26 cellular contexts compared by ENCODE assay signal in the genomic region with DNA sequence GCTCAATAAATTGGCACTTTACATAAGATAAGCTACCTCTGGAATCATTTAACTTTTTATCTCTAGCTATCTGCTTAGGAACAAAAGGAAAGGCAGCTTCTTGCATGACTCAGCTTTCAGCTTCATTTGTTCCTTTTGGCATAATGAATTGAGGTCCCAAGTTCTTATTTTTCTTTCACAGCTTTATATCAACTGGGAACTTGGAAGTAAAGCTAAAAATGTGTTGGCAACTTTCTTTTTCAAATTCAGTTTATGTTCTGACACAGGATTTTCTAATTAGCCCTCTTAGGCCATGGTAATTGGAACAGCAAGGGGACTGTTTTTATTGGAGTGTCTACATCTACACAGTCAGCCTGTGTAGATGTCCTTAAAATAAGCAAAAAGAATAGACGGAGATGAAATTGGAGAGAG.
DNase-seq lines count a peak whose midpoint lies in the region; ATAC-seq and TF ChIP-seq lines count a peak whose summit lies in the region.
"Had no signal": no experiment of that assay in that cellular context is flagged by ENCODE, and none has a peak within 500 bp of the region (broad histone marks: within the 10 kb centered on the region; RNA-seq: fewer than 3 reads in every experiment).

No MANE protein-coding gene starts in this region.

- POLR2A ChIA-PET in HEK293 (lab: Yijun Ruan, JAX), result no interaction called here

- H3K4me3 ChIP-seq in HEK293 (ENCODE audit: low read depth, low read length), result no peak overlapping the region
- H3K4me3 ChIP-seq: body of pancreas, dorsolateral prefrontal cortex, HAP-1, right lobe of liver, SJCRH30, transverse colon had no signal

- CTCF ChIA-PET in HEK293 (lab: Yijun Ruan, JAX), result no interaction called here

- H3K9me3 ChIP-seq in HEK293 (ENCODE audit: control insufficient read depth, insufficient read depth, low read depth, low read length), result no peaks in the 10 kb centered on the region
- H3K9me3 ChIP-seq: right lobe of liver, transverse colon had no signal

- ATAC-seq in HG02678 (IDR thresholded peaks at IDR 0.05; ENCODE audit: unreplicated experiment), result no peak
- ATAC-seq: body of pancreas; left ventricle myocardium superior; right lobe of liver; stimulated activated naive CD8-positive, alpha-beta T cell treated with anti-CD3 and anti-CD28 coated beads, Interleukin-15, amount 100 ng/mL, for 72 hours; WTC11 had no signal

- no peak overlapping the region for H3K27ac ChIP-seq in HEK293 (ENCODE audit: extremely low read depth, low read depth, low read length)
- H3K27ac ChIP-seq: body of pancreas, right lobe of liver, SJCRH30, transverse colon had no signal

- H3K4me1 ChIP-seq in HEK293 (ENCODE audit: control insufficient read depth, insufficient read depth, low read length), result no peaks in the 10 kb centered on the region
- H3K4me1 ChIP-seq: body of pancreas, right lobe of liver, SJCRH30, transverse colon had no signal

- no peaks in the 10 kb centered on the region for H3K36me3 ChIP-seq in HEK293 (ENCODE audit: control insufficient read depth in 2 of 2, insufficient read depth in 1 of 2, low read length in 2 of 2)
- H3K36me3 ChIP-seq: HAP-1, right lobe of liver, SJCRH30, transverse colon had no signal

- peak; percentile 71 for DNase-seq in astrocyte of the hippocampus (ENCODE audit: low read depth, low spot score)
- peak; percentile 52 for DNase-seq in fibroblast of peridontal ligament (ENCODE audit: extremely low read depth)
- DNase-seq in stromal cell of bone marrow (ENCODE audit: low read depth), result peak; percentile 13
- no peak for DNase-seq in T1000 (lab: John Stamatoyannopoulos, UW)
- DNase-seq in GM19240 (ENCODE audit: insufficient read length, low spot score), result no peak
- DNase-seq in amniotic stem cell (lab: John Stamatoyannopoulos, UW), result no peak
- DNase-seq: activated CD4-positive, alpha-beta T cell treated with anti-CD3 and anti-CD28 coated beads, Interleukin-2, amount 10 ng/mL, durations not matched to agents 24 days and 14 days; activated CD8-positive, alpha-beta memory T cell treated with anti-CD3 and anti-CD28 coated beads for 24 hours; activated T-cell treated with anti-CD3 and anti-CD28 coated beads for 4 hours; body of pancreas; dorsolateral prefrontal cortex; left ventricle myocardium superior; NCI-H1048; NCI-H1694 treated with DMSO at 0.1 percent for 48 hours; NCI-H82; right lobe of liver; RPMI8226; SJCRH30; stimulated activated CD8-positive, alpha-beta memory T cell treated with anti-CD3 and anti-CD28 coated beads, Interleukin-4, amount 100 ng/mL, for 48 hours; stimulated activated naive CD8-positive, alpha-beta T cell treated with anti-CD3 and anti-CD28 coated beads, Interleukin-15, amount 100 ng/mL, for 72 hours; T-helper 9 cell; transverse colon had no signal

- no peak for TF ChIP-seq CTCF in HEK293 (tag by site-specific recombination; IDR thresholded peaks at IDR 0.05)

TF ChIP-seq in HEK293, 187 proteins besides CTCF, POLR2A, EP300 and RAD21:
- TF ChIP-seq, protein P1, sequence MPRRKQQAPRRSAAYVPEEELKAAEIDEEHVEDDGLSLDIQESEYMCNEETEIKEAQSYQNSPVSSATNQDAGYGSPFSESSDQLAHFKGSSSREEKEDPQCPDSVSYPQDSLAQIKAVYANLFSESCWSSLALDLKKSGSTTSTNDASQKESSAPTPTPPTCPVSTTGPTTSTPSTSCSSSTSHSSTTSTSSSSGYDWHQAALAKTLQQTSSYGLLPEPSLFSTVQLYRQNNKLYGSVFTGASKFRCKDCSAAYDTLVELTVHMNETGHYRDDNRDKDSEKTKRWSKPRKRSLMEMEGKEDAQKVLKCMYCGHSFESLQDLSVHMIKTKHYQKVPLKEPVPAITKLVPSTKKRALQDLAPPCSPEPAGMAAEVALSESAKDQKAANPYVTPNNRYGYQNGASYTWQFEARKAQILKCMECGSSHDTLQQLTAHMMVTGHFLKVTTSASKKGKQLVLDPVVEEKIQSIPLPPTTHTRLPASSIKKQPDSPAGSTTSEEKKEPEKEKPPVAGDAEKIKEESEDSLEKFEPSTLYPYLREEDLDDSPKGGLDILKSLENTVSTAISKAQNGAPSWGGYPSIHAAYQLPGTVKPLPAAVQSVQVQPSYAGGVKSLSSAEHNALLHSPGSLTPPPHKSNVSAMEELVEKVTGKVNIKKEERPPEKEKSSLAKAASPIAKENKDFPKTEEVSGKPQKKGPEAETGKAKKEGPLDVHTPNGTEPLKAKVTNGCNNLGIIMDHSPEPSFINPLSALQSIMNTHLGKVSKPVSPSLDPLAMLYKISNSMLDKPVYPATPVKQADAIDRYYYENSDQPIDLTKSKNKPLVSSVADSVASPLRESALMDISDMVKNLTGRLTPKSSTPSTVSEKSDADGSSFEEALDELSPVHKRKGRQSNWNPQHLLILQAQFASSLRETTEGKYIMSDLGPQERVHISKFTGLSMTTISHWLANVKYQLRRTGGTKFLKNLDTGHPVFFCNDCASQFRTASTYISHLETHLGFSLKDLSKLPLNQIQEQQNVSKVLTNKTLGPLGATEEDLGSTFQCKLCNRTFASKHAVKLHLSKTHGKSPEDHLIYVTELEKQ (tag by site-specific recombination; IDR thresholded peaks at IDR 0.05; ENCODE audit: borderline replicate concordance), result no peak
- TF ChIP-seq KLF8 (tag by site-specific recombination; IDR thresholded peaks at IDR 0.05) (no peak), ZNF221 (tag by site-specific recombination; IDR thresholded peaks at IDR 0.05; ENCODE audit: borderline replicate concordance) (no peak), ZNF596 (tag by site-specific recombination; IDR thresholded peaks at IDR 0.05) (peak; percentile 46; the same call in 1 of the 2 replicates), ZNF266 (tag by site-specific recombination; IDR thresholded peaks at IDR 0.05; ENCODE audit: low read depth) (no peak), ZNF391 (tag by site-specific recombination; IDR thresholded peaks at IDR 0.05; ENCODE audit: borderline replicate concordance, low read depth) (no peak), ZBTB1 (tag by site-specific recombination; IDR thresholded peaks at IDR 0.05) (no peak)
- TF ChIP-seq, protein P2, sequence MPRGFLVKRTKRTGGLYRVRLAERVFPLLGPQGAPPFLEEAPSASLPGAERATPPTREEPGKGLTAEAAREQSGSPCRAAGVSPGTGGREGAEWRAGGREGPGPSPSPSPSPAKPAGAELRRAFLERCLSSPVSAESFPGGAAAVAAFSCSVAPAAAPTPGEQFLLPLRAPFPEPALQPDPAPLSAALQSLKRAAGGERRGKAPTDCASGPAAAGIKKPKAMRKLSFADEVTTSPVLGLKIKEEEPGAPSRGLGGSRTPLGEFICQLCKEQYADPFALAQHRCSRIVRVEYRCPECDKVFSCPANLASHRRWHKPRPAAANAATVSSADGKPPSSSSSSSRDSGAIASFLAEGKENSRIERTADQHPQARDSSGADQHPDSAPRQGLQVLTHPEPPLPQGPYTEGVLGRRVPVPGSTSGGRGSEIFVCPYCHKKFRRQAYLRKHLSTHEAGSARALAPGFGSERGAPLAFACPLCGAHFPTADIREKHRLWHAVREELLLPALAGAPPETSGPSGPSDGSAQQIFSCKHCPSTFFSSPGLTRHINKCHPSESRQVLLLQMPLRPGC (tag by site-specific recombination; IDR thresholded peaks at IDR 0.05), result no peak
TF ChIP-seq in HEK293: peak in this region for 1.

Comparison
In these comparisons a context has a peak if more than half of its experiments do, and no peak if none do; other contexts are left out.
1. DNase-seq: peak in astrocyte of the hippocampus (single experiment), fibroblast of peridontal ligament (single experiment) and stromal cell of bone marrow (single experiment); none in T1000 (single experiment), GM19240 (single experiment) and amniotic stem cell (single experiment).